ENCODE assay signal across 36 cellular contexts in genomic region chr5:94967525-94967924, GRCh38.
"Had no signal": no experiment of that assay in that cellular context is flagged by ENCODE, and none has a peak within 500 bp of the region (broad histone marks: within the 10 kb centered on the region; RNA-seq: fewer than 3 reads in every experiment).

No MANE protein-coding gene starts in this region.

- H3K36me3 ChIP-seq: MG63 had no signal

- H3K4me3 ChIP-seq: MG63 had no signal

- H3K9me3 ChIP-seq: MG63 had no signal

- DNase-seq: Kasumi-1, MG63, MM.1S, MV-4-11, NCI-H1048, NCI-H1092, NCI-H1092 treated with DMSO at 0.1 percent for 48 hours, NCI-H1105, NCI-H1105 treated with DMSO at 0.1 percent for 48 hours, NCI-H1417, NCI-H1417 treated with DMSO at 0.1 percent for 48 hours, NCI-H1436, NCI-H1436 treated with DMSO at 0.1 percent for 48 hours, NCI-H146, NCI-H1694, NCI-H1694 treated with DMSO at 0.1 percent for 48 hours, NCI-H187, NCI-H187 treated with DMSO at 0.1 percent for 48 hours, NCI-H1930, NCI-H2029, NCI-H2029 treated with DMSO at 0.1 percent for 48 hours, NCI-H2081, NCI-H2081 treated with DMSO at 0.1 percent for 48 hours, NCI-H2107, NCI-H2171, NCI-H2171 treated with DMSO at 0.1 percent for 48 hours, NCI-H2227 treated with DMSO at 0.1 percent for 48 hours, NCI-H226, NCI-H345, NCI-H446, NCI-H446 treated with DMSO at 0.1 percent for 48 hours, NCI-H510A, NCI-H510A treated with DMSO at 0.1 percent for 48 hours, NCI-H524, NCI-H524 treated with DMSO at 0.1 percent for 48 hours, NCI-H526 had no signal

- H3K27me3 ChIP-seq: MG63 had no signal
